Comparison of ENCODE assay signal across 8 cellular contexts in genomic region chr1:2556277-2557145, GRCh38. TPM values are rescaled to one million over a fixed set of nuclear protein-coding genes. Genes with fewer than 3 reads are reported as not detected.
DNase-seq lines count a peak whose midpoint lies in the region; ATAC-seq and TF ChIP-seq lines count a peak whose summit lies in the region.

TNFRSF14 (plus strand) TSS chr1:2556371; CDS start chr1:2556665, 294 bp downstream.

- H3K4me3 ChIP-seq in esophagus (ENCODE audit: low read depth in 1 of 2, low read length in 2 of 2), result peak within 1 kb of the TSS; percentile 76 to 82

- H3K9me3 Mint-ChIP-seq in Calu3 (ENCODE audit: low read depth, unreplicated experiment) (no peaks in the 10 kb centered on the region), type B pancreatic cell (no peaks in the 10 kb centered on the region)

- H3K27me3 Mint-ChIP-seq in Calu3 (ENCODE audit: unreplicated experiment) (no peaks in the 10 kb centered on the region), type B pancreatic cell (no peaks in the 10 kb centered on the region)

- peak within 1 kb of the TSS; percentile 95 for H3K27ac Mint-ChIP-seq in Calu3 (ENCODE audit: unreplicated experiment)
- H3K27ac Mint-ChIP-seq in type B pancreatic cell, result peak within 1 kb of the TSS; percentile 72

- DNase-seq in Calu3 (peak; percentile 29), NCI-H146 (lab: John Stamatoyannopoulos, UW) (peak; percentile 44), occipital lobe (lab: John Stamatoyannopoulos, UW) (peak; percentile 17), type B pancreatic cell (ENCODE audit: extremely low spot score, unreplicated experiment) (no peak), NCI-H748 (lab: John Stamatoyannopoulos, UW; ENCODE audit: unreplicated experiment) (no peak)
- peak; percentile 70 for DNase-seq in activated CD8-positive, alpha-beta memory T cell treated with anti-CD3 and anti-CD28 coated beads, Interleukin-2, amount 50 U/mL, for 4 hours

- H3K4me1 Mint-ChIP-seq in Calu3 (ENCODE audit: low read depth, unreplicated experiment), result peaks cover 8% of the 10 kb centered on the region
- H3K4me1 Mint-ChIP-seq in type B pancreatic cell (ENCODE audit: unreplicated experiment), result peaks cover 5% of the 10 kb centered on the region

- CTCF ChIA-PET in Calu3 (lab: Charles Lee), result interaction anchor here (0.8 to 1.2 kb wide), 3 partner anchors 9 to 27 kb away, joined by 3 to 5 read pairs (median 3); no protein-coding TSS in a partner anchor

- ATAC-seq in GM21529 (IDR thresholded peaks at IDR 0.05; ENCODE audit: unreplicated experiment), result peak; percentile 34

- peak within 1 kb of the TSS; percentile 90 for H3K4me3 Mint-ChIP-seq in Calu3 (ENCODE audit: low read depth, unreplicated experiment)
- peak within 1 kb of the TSS; percentile 67 for H3K4me3 Mint-ChIP-seq in type B pancreatic cell

- TF ChIP-seq CTCF in Calu3 (IDR thresholded peaks at IDR 0.05; ENCODE audit: unreplicated experiment), result no peak
- no peak for TF ChIP-seq CTCF in type B pancreatic cell (conservative IDR thresholded peaks at IDR 0.05)

- TSS peak; percentile 61 for BruUV-seq in Calu3 (replicated peaks; lab: Mats Ljungman, UMichigan)

- intact Hi-C loops in Calu3 (cut with micrococcal nuclease; ENCODE audit: unreplicated experiment), result no loop called here

- H3K4me1 ChIP-seq in esophagus (ENCODE audit: control insufficient read depth in 2 of 2, insufficient read depth in 2 of 2, low read length in 1 of 2), result peaks cover 11 to 20% of the 10 kb centered on the region in 2 donors

- 2 to 5% methylated on average over 34 of the region's 34 CpGs for WGBS in esophagus, 2 donors

- peaks cover 3 to 25% of the 10 kb centered on the region in 2 donors for H3K36me3 ChIP-seq in esophagus (ENCODE audit: control insufficient read depth in 2 of 2, insufficient read depth in 2 of 2, low read length in 1 of 2)

- H3K9me3 ChIP-seq in esophagus (ENCODE audit: control insufficient read depth in 2 of 2, insufficient read depth in 1 of 2, low read depth in 1 of 2, low read length in 1 of 2), result no peaks in the 10 kb centered on the region

- H3K36me3 Mint-ChIP-seq in Calu3 (ENCODE audit: insufficient read depth, unreplicated experiment) (peaks cover 30% of the 10 kb centered on the region), type B pancreatic cell (no peaks in the 10 kb centered on the region)

- peak within 1 kb of the TSS; percentile 88 to 94 for H3K27ac ChIP-seq in esophagus (ENCODE audit: low read depth in 2 of 2, low read length in 1 of 2)

- no peaks in the 10 kb centered on the region for H3K27me3 ChIP-seq in esophagus (ENCODE audit: control insufficient read depth in 1 of 2, insufficient read depth in 2 of 2, low read length in 2 of 2)

RNA-seq across cellular contexts. Expression of gene TNFRSF14, which starts in this region (rescaled TPM):
- 24.4 and 33.4 TPM in 2 replicates for total RNA-seq in Calu3 (2022)
- 10 to 100 TPM; 34.1 to 57.5 TPM for polyA plus RNA-seq in esophagus
- 2.0 TPM for total RNA-seq in occipital lobe
- 4.2 and 8.5 TPM in 2 replicates for total RNA-seq in type B pancreatic cell (ENCODE audit: low replicate concordance)

Comparison
In these comparisons a context has a peak if more than half of its experiments do, and no peak if none do; other contexts are left out.
1. DNase-seq: peak in Calu3 (single experiment), NCI-H146 (single experiment), activated CD8-positive, alpha-beta memory T cell treated with anti-CD3 and anti-CD28 coated beads, Interleukin-2, amount 50 U/mL, for 4 hours (single experiment) and occipital lobe (single experiment); none in type B pancreatic cell (single experiment) and NCI-H748 (single experiment).